ENCODE assay signal across 16 cellular contexts in genomic region chr5:154861946-154862345, GRCh38. TPM values are rescaled to one million over a fixed set of nuclear protein-coding genes. Genes with fewer than 3 reads are reported as not detected.
DNase-seq lines count a peak whose midpoint lies in the region; ATAC-seq, FAIRE-seq and TF ChIP-seq lines count a peak whose summit lies in the region.
"Had no signal": no experiment of that assay in that cellular context is flagged by ENCODE, and none has a peak within 500 bp of the region (broad histone marks: within the 10 kb centered on the region; RNA-seq: fewer than 3 reads in every experiment).

No MANE protein-coding gene starts in this region.

- WGBS in psoas muscle, 3 donors = 76 to 84% (median 78%) methylated on average over 8 of the region's 8 CpGs

- no peak overlapping the region for H3K4me3 ChIP-seq in psoas muscle
- H3K4me3 ChIP-seq: sigmoid colon had no signal

- peaks cover 41% of the 10 kb centered on the region for H3K36me3 Mint-ChIP-seq in activated naive CD4-positive, alpha-beta T cell treated with anti-CD3 and anti-CD28 coated beads for 36 hours (ENCODE audit: low read depth)
- peaks cover 95% of the 10 kb centered on the region for H3K36me3 Mint-ChIP-seq in stimulated activated effector memory CD8-positive, alpha-beta T cell treated with anti-CD3 and anti-CD28 coated beads, Interleukin-12 subunit alpha, Interleukin-12 subunit beta, amount 100 ng/mL, for 72 hours

- DNase-seq in activated naive CD4-positive, alpha-beta T cell treated with anti-CD3 and anti-CD28 coated beads for 36 hours = no peak
- no peak for DNase-seq in activated naive CD4-positive, alpha-beta T cell (lab: John Stamatoyannopoulos, UW)
- peak; percentile 51 for DNase-seq in RCC 7860 (ENCODE audit: low spot score)
- peak; percentile 34 for DNase-seq in glomerular visceral epithelial cell (ENCODE audit: extremely low spot score)
- no peak for DNase-seq in stimulated activated effector memory CD8-positive, alpha-beta T cell treated with anti-CD3 and anti-CD28 coated beads, Interleukin-12 subunit alpha, Interleukin-12 subunit beta, amount 100 ng/mL, for 72 hours (ENCODE audit: low spot score in 2 of 2)
- no peak for DNase-seq in GM19238 (ENCODE audit: insufficient read length, low spot score)
- DNase-seq in psoas muscle = no peak
- no peak for DNase-seq in NCI-H748 treated with DMSO at 0.1 percent for 48 hours (lab: John Stamatoyannopoulos, UW)
- DNase-seq: HCEC 1CT; left lung; NCI-H1105; NCI-H226; sigmoid colon; stimulated activated naive CD4-positive, alpha-beta T cell treated with Interleukin-2 at 50 U/mL for 16 hours had no signal

- peak overlapping the region; percentile 65 for H3K27ac Mint-ChIP-seq in activated naive CD4-positive, alpha-beta T cell treated with anti-CD3 and anti-CD28 coated beads for 36 hours
- peak overlapping the region; percentile 24 for H3K27ac Mint-ChIP-seq in stimulated activated effector memory CD8-positive, alpha-beta T cell treated with anti-CD3 and anti-CD28 coated beads, Interleukin-12 subunit alpha, Interleukin-12 subunit beta, amount 100 ng/mL, for 72 hours

- H3K27me3 ChIP-seq in psoas muscle (ENCODE audit: insufficient read depth in 3 of 3, low read length in 2 of 3) = no peaks in the 10 kb centered on the region
- H3K27me3 ChIP-seq: left lung, sigmoid colon had no signal

- intact Hi-C loops in activated naive CD4-positive, alpha-beta T cell treated with anti-CD3 and anti-CD28 coated beads for 36 hours (cut with micrococcal nuclease) = no loop called here
- intact Hi-C loops in psoas muscle (cut with DNase I) = no loop called here

- peak; percentile 67 for FAIRE-seq in RCC 7860 (lab: Jason Lieb, UNC)

- H3K9me3 Mint-ChIP-seq in activated naive CD4-positive, alpha-beta T cell treated with anti-CD3 and anti-CD28 coated beads for 36 hours = no peaks in the 10 kb centered on the region
- H3K9me3 Mint-ChIP-seq in stimulated activated effector memory CD8-positive, alpha-beta T cell treated with anti-CD3 and anti-CD28 coated beads, Interleukin-12 subunit alpha, Interleukin-12 subunit beta, amount 100 ng/mL, for 72 hours = no peaks in the 10 kb centered on the region

- TF ChIP-seq CTCF in psoas muscle (IDR thresholded peaks at IDR 0.05) = no peak

- H3K9me3 ChIP-seq in psoas muscle = no peaks in the 10 kb centered on the region
- H3K9me3 ChIP-seq: left lung, sigmoid colon had no signal

- H3K4me1 Mint-ChIP-seq in activated naive CD4-positive, alpha-beta T cell treated with anti-CD3 and anti-CD28 coated beads for 36 hours (ENCODE audit: low read depth) = peaks cover 55% of the 10 kb centered on the region
- H3K4me1 Mint-ChIP-seq in stimulated activated effector memory CD8-positive, alpha-beta T cell treated with anti-CD3 and anti-CD28 coated beads, Interleukin-12 subunit alpha, Interleukin-12 subunit beta, amount 100 ng/mL, for 72 hours = peaks cover 44% of the 10 kb centered on the region

- peaks cover 30% of the 10 kb centered on the region for H3K4me1 ChIP-seq in psoas muscle

- H3K27me3 Mint-ChIP-seq in activated naive CD4-positive, alpha-beta T cell treated with anti-CD3 and anti-CD28 coated beads for 36 hours (ENCODE audit: low read depth) = no peaks in the 10 kb centered on the region

- CTCF ChIA-PET in activated naive CD4-positive, alpha-beta T cell treated with anti-CD3 and anti-CD28 coated beads for 36 hours (lab: Charles Lee) = interaction anchor here (0.6 kb wide), 1 partner anchor 29 kb away, joined by 4 read pairs; no protein-coding TSS in a partner anchor

- H3K4me3 Mint-ChIP-seq in activated naive CD4-positive, alpha-beta T cell treated with anti-CD3 and anti-CD28 coated beads for 36 hours = peak overlapping the region; percentile 32
- peak overlapping the region; percentile 96 for H3K4me3 Mint-ChIP-seq in stimulated activated effector memory CD8-positive, alpha-beta T cell treated with anti-CD3 and anti-CD28 coated beads, Interleukin-12 subunit alpha, Interleukin-12 subunit beta, amount 100 ng/mL, for 72 hours

- ATAC-seq in stimulated activated effector memory CD8-positive, alpha-beta T cell treated with anti-CD3 and anti-CD28 coated beads, Interleukin-12 subunit alpha, Interleukin-12 subunit beta, amount 100 ng/mL, for 72 hours = no peak
- no peak for ATAC-seq in psoas muscle
- ATAC-seq: left lung had no signal

- peaks cover 0 to 38% of the 10 kb centered on the region in 2 donors for H3K36me3 ChIP-seq in psoas muscle (ENCODE audit: insufficient read depth in 1 of 2, low read depth in 1 of 2)

- H3K27ac ChIP-seq in psoas muscle = no peak overlapping the region
- H3K27ac ChIP-seq: SK-N-MC, VCaP had no signal

RNA-seq across cellular contexts. Expression of gene CNOT8, which starts 3.5 kb away (rescaled TPM):
- total RNA-seq in activated naive CD4-positive, alpha-beta T cell treated with anti-CD3 and anti-CD28 coated beads for 36 hours = 10 to 100 TPM; 63.5 to 65.3 TPM
- 10 to 100 TPM; 14.2 to 17.2 (median 16.2) TPM for total RNA-seq in psoas muscle
- 10 to 100 TPM; 14.3 to 33.9 (median 22.7) TPM for polyA plus RNA-seq in psoas muscle

RNA-seq across cellular contexts. Expression of gene FAXDC2, which starts 11.5 kb away (rescaled TPM):
- not detected for total RNA-seq in activated naive CD4-positive, alpha-beta T cell treated with anti-CD3 and anti-CD28 coated beads for 36 hours
- 10 to 100 TPM in 1 of 4 donors, 1 to 10 TPM in 3; 1.5 to 11.0 (median 2.5) TPM for total RNA-seq in psoas muscle
- 1 to 10 TPM; 2.8 to 4.6 (median 4.4) TPM for polyA plus RNA-seq in psoas muscle

Comparison
In these comparisons a context has a peak if more than half of its experiments do, and no peak if none do; other contexts are left out.
1. DNase-seq: peak in RCC 7860 (single experiment) and glomerular visceral epithelial cell (single experiment); none in activated naive CD4-positive, alpha-beta T cell treated with anti-CD3 and anti-CD28 coated beads for 36 hours (single experiment), activated naive CD4-positive, alpha-beta T cell (0 of 4), stimulated activated effector memory CD8-positive, alpha-beta T cell treated with anti-CD3 and anti-CD28 coated beads, Interleukin-12 subunit alpha, Interleukin-12 subunit beta, amount 100 ng/mL, for 72 hours (0 of 2), GM19238 (single experiment), psoas muscle (0 of 2) and NCI-H748 treated with DMSO at 0.1 percent for 48 hours (single experiment).